19 cellular contexts compared by ENCODE assay signal in the genomic region with DNA sequence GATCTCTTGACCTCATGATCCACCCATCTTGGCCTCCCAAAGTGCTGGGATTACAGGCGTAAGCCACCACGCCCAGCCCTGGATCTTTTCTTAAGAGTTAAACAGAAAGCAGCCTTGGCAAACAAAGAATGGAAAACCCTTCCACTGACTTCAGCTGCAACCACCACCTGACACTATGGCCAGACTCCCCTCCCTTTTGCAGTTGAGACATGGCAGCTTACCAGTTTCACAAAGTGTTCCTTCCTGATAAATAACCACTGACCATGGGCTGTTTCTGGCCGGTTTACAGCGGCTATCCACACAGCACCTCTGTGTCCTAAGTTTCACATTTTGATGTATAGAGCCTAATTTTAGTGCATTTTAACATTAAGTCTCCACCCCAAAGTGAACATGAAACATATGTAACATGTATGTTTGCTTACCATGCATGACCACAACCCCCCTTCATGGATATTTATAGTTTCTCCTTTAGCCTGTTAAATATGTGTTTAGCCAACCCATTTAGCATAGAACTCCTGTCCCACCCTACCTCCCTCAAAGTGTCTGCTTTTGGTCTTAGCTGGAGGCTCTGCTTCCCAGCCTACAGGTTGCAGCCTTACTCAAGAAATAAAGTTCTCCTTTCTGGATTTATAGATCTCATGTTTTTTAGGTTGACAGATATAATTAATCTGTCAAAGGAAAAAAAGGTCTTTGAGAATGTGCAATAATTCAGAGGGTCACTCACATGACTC. TPM values are rescaled to one million over a fixed set of nuclear protein-coding genes. Genes with fewer than 3 reads are reported as not detected.
DNase-seq lines count a peak whose midpoint lies in the region; ATAC-seq, FAIRE-seq and TF ChIP-seq lines count a peak whose summit lies in the region.
"Had no signal": no experiment of that assay in that cellular context is flagged by ENCODE, and none has a peak within 500 bp of the region (broad histone marks: within the 10 kb centered on the region; RNA-seq: fewer than 3 reads in every experiment).

No MANE protein-coding gene starts in this region.

- intact Hi-C loops in heart left ventricle (cut with DNase I) = no loop called here
- intact Hi-C loops in left cardiac atrium (cut with DNase I) = no loop called here
- intact Hi-C loops in left ventricle myocardium inferior (cut with micrococcal nuclease) = no loop called here
- intact Hi-C loops in breast epithelium (cut with DNase I; ENCODE audit: low total_unique reads) = no loop called here

- TF ChIP-seq POLR2A in heart left ventricle (IDR thresholded peaks at IDR 0.05) = no peak
- no peak for TF ChIP-seq POLR2A in breast epithelium (IDR thresholded peaks at IDR 0.05)

- FAIRE-seq in frontal cortex (lab: Jason Lieb, UNC) = no peak
- FAIRE-seq: G401.6, HTR-8/SVneo had no signal

- no peak overlapping the region for H3K27ac ChIP-seq in heart left ventricle
- peak overlapping the region; percentile 19 for H3K27ac ChIP-seq in VCaP
- peak overlapping the region; percentile 36 for H3K27ac ChIP-seq in left ventricle myocardium inferior (replicated peaks)
- no peak overlapping the region for H3K27ac ChIP-seq in breast epithelium
- H3K27ac ChIP-seq: GM23248 had no signal

- ATAC-seq in heart left ventricle (peak; percentile 62 to 89 (median 76)), left cardiac atrium (no peak), GM21447 (IDR thresholded peaks at IDR 0.05; ENCODE audit: unreplicated experiment) (no peak)
- no peak for ATAC-seq in stimulated activated naive CD8-positive, alpha-beta T cell treated with anti-CD3 and anti-CD28 coated beads, Interleukin-15, Interleukin-2, amounts not matched to agents 100 U/mL and 50 U/mL, for 24 hours

- no peaks in the 10 kb centered on the region for H3K4me1 ChIP-seq in heart left ventricle
- peaks cover 3% of the 10 kb centered on the region for H3K4me1 ChIP-seq in left ventricle myocardium inferior
- no peaks in the 10 kb centered on the region for H3K4me1 ChIP-seq in breast epithelium
- H3K4me1 ChIP-seq: BE2C, HAP-1 had no signal

- WGBS in heart left ventricle, 4 donors = 75 to 92% (median 85%) methylated on average over 4 of the region's 4 CpGs

- no peaks in the 10 kb centered on the region for H3K36me3 ChIP-seq in heart left ventricle
- no peaks in the 10 kb centered on the region for H3K36me3 ChIP-seq in left ventricle myocardium inferior
- no peaks in the 10 kb centered on the region for H3K36me3 ChIP-seq in breast epithelium
- H3K36me3 ChIP-seq: BE2C, HAP-1 had no signal

- no peak overlapping the region for H3K4me3 ChIP-seq in heart left ventricle
- no peak overlapping the region for H3K4me3 ChIP-seq in left ventricle myocardium inferior
- no peak overlapping the region for H3K4me3 ChIP-seq in breast epithelium
- H3K4me3 ChIP-seq: GM23248, HAP-1 had no signal

- TF ChIP-seq CTCF in heart left ventricle (IDR thresholded peaks at IDR 0.05) = no peak
- TF ChIP-seq CTCF in VCaP (conservative IDR thresholded peaks at IDR 0.05) = no peak
- no peak for TF ChIP-seq CTCF in left ventricle myocardium inferior (IDR thresholded peaks at IDR 0.05; ENCODE audit: borderline replicate concordance)
- TF ChIP-seq CTCF in breast epithelium (IDR thresholded peaks at IDR 0.05) = no peak

- H3K27me3 ChIP-seq in heart left ventricle (no peaks in the 10 kb centered on the region), left ventricle myocardium inferior (ENCODE audit: low read depth) (no peaks in the 10 kb centered on the region), breast epithelium (no peaks in the 10 kb centered on the region)
- H3K27me3 ChIP-seq: BE2C had no signal

- H3K9me3 ChIP-seq in heart left ventricle (peaks cover 0 to 9% (median 0%) of the 10 kb centered on the region in 12 donors), left ventricle myocardium inferior (replicated peaks) (no peaks in the 10 kb centered on the region), breast epithelium (no peaks in the 10 kb centered on the region)
- H3K9me3 ChIP-seq: BE2C, HAP-1 had no signal

- DNase-seq in heart left ventricle (no peak), left cardiac atrium (no peak), left ventricle myocardium inferior (no peak), breast epithelium (ENCODE audit: low spot score in 2 of 2) (no peak), frontal cortex (ENCODE audit: low spot score in 2 of 2) (no peak)
- no peak for DNase-seq in stimulated activated naive CD8-positive, alpha-beta T cell treated with anti-CD3 and anti-CD28 coated beads, Interleukin-15, Interleukin-2, amounts not matched to agents 100 U/mL and 50 U/mL, for 24 hours
- DNase-seq: BE2C; CD4-positive, CD25-positive, alpha-beta regulatory T cell; COR-L47; GM23248; NCI-H1105; NCI-H2081 treated with DMSO at 0.1 percent for 48 hours; NCI-H446 treated with DMSO at 0.1 percent for 48 hours; SIG-M5 had no signal

RNA-seq across cellular contexts. Expression of a gene that starts 32.7 kb away (rescaled TPM):
- 100 to 1,000 TPM in 7 of 9 donors, 10 to 100 TPM in 2; 42.4 to 236 (median 198) TPM for total RNA-seq in heart left ventricle
- polyA plus RNA-seq in heart left ventricle = 10 to 100 TPM; 25.3 to 81.8 TPM
- 100 to 1,000 TPM in 1 of 2 donors, 10 to 100 TPM in 1; 95.7 to 117 TPM for total RNA-seq in left cardiac atrium
- 170 TPM for total RNA-seq in left ventricle myocardium inferior
- 10 to 100 TPM; 22.1 to 26.9 (median 22.6) TPM for total RNA-seq in breast epithelium
- total RNA-seq in frontal cortex = 14.3 TPM

RNA-seq across cellular contexts. Expression of a gene that starts 36.1 kb away (rescaled TPM):
- total RNA-seq in heart left ventricle = 10 to 100 TPM; 15.5 to 39.5 (median 28.8) TPM
- 10 to 100 TPM in 1 of 2 donors, 1 to 10 TPM in 1; 8.8 to 24.6 TPM for polyA plus RNA-seq in heart left ventricle
- 10 to 100 TPM; 25.8 to 28.8 TPM for total RNA-seq in left cardiac atrium
- total RNA-seq in left ventricle myocardium inferior = 25.1 TPM
- 10 to 100 TPM; 13.0 to 29.0 (median 13.4) TPM for total RNA-seq in breast epithelium
- total RNA-seq in frontal cortex = 69.7 TPM

RNA-seq across cellular contexts. Expression of a gene that starts 57.8 kb away (rescaled TPM):
- 10 to 100 TPM in 1 of 9 donors, 1 to 10 TPM in 8; 2.2 to 13.1 (median 4.9) TPM for total RNA-seq in heart left ventricle
- 1 to 10 TPM; 3.2 to 3.7 TPM for polyA plus RNA-seq in heart left ventricle
- total RNA-seq in left cardiac atrium = 1 to 10 TPM; 4.3 to 5.2 TPM
- total RNA-seq in left ventricle myocardium inferior = 6.6 TPM
- 1 to 10 TPM; 2.6 to 8.2 (median 2.6) TPM for total RNA-seq in breast epithelium
- total RNA-seq in frontal cortex = 38.7 TPM

RNA-seq across cellular contexts. Expression of a gene that starts 58.3 kb away (rescaled TPM):
- total RNA-seq in heart left ventricle (10 to 100 TPM; 15.6 to 27.3 (median 18.2) TPM), left cardiac atrium (10 to 100 TPM; 19.4 to 24.5 TPM), left ventricle myocardium inferior (18.3 TPM), breast epithelium (10 to 100 TPM; 79.2 to 92.9 (median 88.5) TPM), frontal cortex (30.6 TPM)
- 10 to 100 TPM in 1 of 2 donors, 1 to 10 TPM in 1; 9.8 to 11.2 TPM for polyA plus RNA-seq in heart left ventricle

Comparison
In these comparisons a context has a peak if more than half of its experiments do, and no peak if none do; other contexts are left out.
1. ATAC-seq: peak in heart left ventricle (4 of 4); none in left cardiac atrium (0 of 2), stimulated activated naive CD8-positive, alpha-beta T cell treated with anti-CD3 and anti-CD28 coated beads, Interleukin-15, Interleukin-2, amounts not matched to agents 100 U/mL and 50 U/mL, for 24 hours (single experiment) and GM21447 (single experiment).
2. H3K27ac ChIP-seq: peak in VCaP (single experiment) and left ventricle myocardium inferior (single experiment); none in heart left ventricle (0 of 12) and breast epithelium (0 of 2).